Comparison of ENCODE assay signal across 23 cellular contexts in genomic region chr7:151372612-151373265, GRCh38. TPM values are rescaled to one million over a fixed set of nuclear protein-coding genes. Genes with fewer than 3 reads are reported as not detected.
A peak's percentile ranks its signal among the peaks of the same experiment; 100 is the strongest.
DNase-seq lines count a peak whose midpoint lies in the region; ATAC-seq and TF ChIP-seq lines count a peak whose summit lies in the region.
"Had no signal": no experiment of that assay in that cellular context is flagged by ENCODE, and none has a peak within 500 bp of the region (broad histone marks: within the 10 kb centered on the region; RNA-seq: fewer than 3 reads in every experiment).

No MANE protein-coding gene starts in this region.

- H3K4me1 ChIP-seq in CD4-positive, alpha-beta memory T cell (ENCODE audit: insufficient read depth, low read length), result peaks cover 9% of the 10 kb centered on the region
- H3K4me1 ChIP-seq in OCI-LY7 (ENCODE audit: insufficient read depth, low read length, poor library complexity, severe bottlenecking), result peaks cover 3% of the 10 kb centered on the region
- H3K4me1 ChIP-seq: SJCRH30 had no signal

- no peaks in the 10 kb centered on the region for H3K9me3 ChIP-seq in CD4-positive, alpha-beta T cell (ENCODE audit: control insufficient read depth, low read length)
- no peaks in the 10 kb centered on the region for H3K9me3 ChIP-seq in CD4-positive, alpha-beta memory T cell (ENCODE audit: control insufficient read depth in 1 of 2, low read length in 2 of 2)
- H3K9me3 ChIP-seq in OCI-LY7 (ENCODE audit: low read length), result no peaks in the 10 kb centered on the region
- H3K9me3 ChIP-seq: adrenal gland, BE2C, SJCRH30, thyroid gland had no signal

- peak overlapping the region; percentile 49 for H3K27ac Mint-ChIP-seq in CD4-positive, alpha-beta T cell
- peak overlapping the region in 6 of 7 donors; percentile 60 to 94 (median 74) for H3K27ac Mint-ChIP-seq in CD4-positive, alpha-beta memory T cell
- H3K27ac Mint-ChIP-seq in brain (peak overlapping the region in 4 of 5 experiments; percentile 7 to 31 (median 20)), naive B cell (peak overlapping the region in 4 of 6 donors; percentile 29 to 84 (median 58))

- no peak overlapping the region for H2AFZ ChIP-seq in OCI-LY7 (ENCODE audit: low read length)
- H2AFZ ChIP-seq: parathyroid adenoma had no signal

- no peaks in the 10 kb centered on the region for H3K9me2 ChIP-seq in OCI-LY7 (ENCODE audit: insufficient read depth, low read length)

- H4K20me1 ChIP-seq in OCI-LY7 (ENCODE audit: insufficient read depth, low read length), result no peaks in the 10 kb centered on the region

- CTCF ChIA-PET in CD4-positive, alpha-beta T cell (lab: Charles Lee), result interaction anchor here (1.0 to 1.4 kb wide), 3 partner anchors 23 to 76 kb away, joined by 3 to 6 read pairs (median 4); no protein-coding TSS in a partner anchor
- CTCF ChIA-PET in CD4-positive, alpha-beta memory T cell (lab: Charles Lee; ENCODE audit: partially characterized antibody), result interaction anchor here (1.0 to 15.1 kb wide), 6 partner anchors 8 to 74 kb away, joined by 3 to 398 read pairs (median 4); partner anchors contain the start of gene CRYGN
- CTCF ChIA-PET in OCI-LY7 (lab: Charles Lee; ENCODE audit: unreplicated experiment), result no interaction called here

- no peak overlapping the region for H3K27ac ChIP-seq in CD4-positive, alpha-beta T cell (ENCODE audit: low read depth, low read length)
- H3K27ac ChIP-seq in CD4-positive, alpha-beta memory T cell (ENCODE audit: low read depth, low read length), result no peak overlapping the region
- H3K27ac ChIP-seq in OCI-LY7 (ENCODE audit: low read depth, low read length, poor library complexity, severe bottlenecking), result no peak overlapping the region
- H3K27ac ChIP-seq: adrenal gland, parathyroid adenoma, SJCRH30, thyroid gland had no signal

- H3K4me3 ChIP-seq in CD4-positive, alpha-beta memory T cell (ENCODE audit: low read length in 2 of 2), result no peak overlapping the region
- no peak overlapping the region for H3K4me3 ChIP-seq in OCI-LY7 (ENCODE audit: low read depth, low read length, poor library complexity, severe bottlenecking)
- H3K4me3 ChIP-seq: adrenal gland, SJCRH30, thyroid gland had no signal

- no peaks in the 10 kb centered on the region for H3K27me3 ChIP-seq in CD4-positive, alpha-beta T cell (ENCODE audit: control insufficient read depth, insufficient read depth, low read length)
- no peaks in the 10 kb centered on the region for H3K27me3 ChIP-seq in CD4-positive, alpha-beta memory T cell (ENCODE audit: insufficient read depth, low read length)
- H3K27me3 ChIP-seq: adrenal gland, BE2C, SJCRH30, thyroid gland had no signal

- no peaks in the 10 kb centered on the region for H3K27me3 Mint-ChIP-seq in CD4-positive, alpha-beta T cell
- no peaks in the 10 kb centered on the region for H3K27me3 Mint-ChIP-seq in CD4-positive, alpha-beta memory T cell
- H3K27me3 Mint-ChIP-seq in brain (no peaks in the 10 kb centered on the region), naive B cell (no peaks in the 10 kb centered on the region)

- no peak for DNase-seq in CD4-positive, alpha-beta T cell
- DNase-seq in CD4-positive, alpha-beta memory T cell, result no peak
- no peak for DNase-seq in naive B cell
- no peak for DNase-seq in A172 (ENCODE audit: low spot score)
- DNase-seq in NCI-H2196 (lab: John Stamatoyannopoulos, UW; ENCODE audit: unreplicated experiment), result no peak
- DNase-seq in OCI-LY7 (ENCODE audit: low spot score), result no peak
- DNase-seq: adrenal gland, foreskin melanocyte, GDM1, IMR-90, left colon, MV-4-11, NCI-H1930, NCI-H510A, OCI-M1, SJCRH30, small intestine had no signal

- H3K36me3 ChIP-seq in CD4-positive, alpha-beta memory T cell (ENCODE audit: insufficient read depth, low read length), result peaks cover 58% of the 10 kb centered on the region
- peaks cover 17% of the 10 kb centered on the region; the same call in 1 of the 2 replicates for H3K36me3 ChIP-seq in OCI-LY7 (ENCODE audit: insufficient read depth, low read length)
- H3K36me3 ChIP-seq: BE2C had no signal

- H3K9me3 Mint-ChIP-seq in CD4-positive, alpha-beta T cell, result no peaks in the 10 kb centered on the region
- no peaks in the 10 kb centered on the region for H3K9me3 Mint-ChIP-seq in CD4-positive, alpha-beta memory T cell
- H3K9me3 Mint-ChIP-seq in brain (no peaks in the 10 kb centered on the region), naive B cell (no peaks in the 10 kb centered on the region)

- H3K79me2 ChIP-seq in OCI-LY7 (ENCODE audit: insufficient read depth, low read depth, low read length), result no peaks in the 10 kb centered on the region

- ATAC-seq in CD4-positive, alpha-beta T cell (ENCODE audit: poor library complexity), result no peak
- ATAC-seq in naive B cell (ENCODE audit: low read depth in 2 of 2), result no peak
- ATAC-seq: activated CD4-positive, CD25-positive, alpha-beta regulatory T cell treated with anti-CD3 and anti-CD28 coated beads, Interleukin-2, amount 50 U/mL, for 24 hours; left colon had no signal

- H3K4me2 ChIP-seq in OCI-LY7 (ENCODE audit: low read length), result no peak overlapping the region

- intact Hi-C loops in CD4-positive, alpha-beta T cell (cut with DNase I, micrococcal nuclease), result no loop called here
- intact Hi-C loops in CD4-positive, alpha-beta memory T cell (cut with micrococcal nuclease), result no loop called here
- intact Hi-C loops in OCI-LY7 (cut with micrococcal nuclease; ENCODE audit: unreplicated experiment), result no loop called here

- POLR2A ChIA-PET in CD4-positive, alpha-beta T cell (lab: Charles Lee), result no interaction called here
- POLR2A ChIA-PET in CD4-positive, alpha-beta memory T cell (lab: Charles Lee; ENCODE audit: partially characterized antibody), result no interaction called here
- POLR2A ChIA-PET in OCI-LY7 (lab: Charles Lee), result no interaction called here

- BruUV-seq in OCI-LY7 (replicated peaks; lab: Mats Ljungman, UMichigan), result no TSS peak

- no peak overlapping the region for H3K4me3 Mint-ChIP-seq in CD4-positive, alpha-beta T cell
- H3K4me3 Mint-ChIP-seq in CD4-positive, alpha-beta memory T cell, result no peak overlapping the region
- H3K4me3 Mint-ChIP-seq in brain, result no peak overlapping the region
- H3K4me3 Mint-ChIP-seq in naive B cell, result no peak overlapping the region

- H3K36me3 Mint-ChIP-seq in CD4-positive, alpha-beta T cell (ENCODE audit: low read depth), result peaks cover 74% of the 10 kb centered on the region
- peaks cover 33 to 67% of the 10 kb centered on the region in 2 donors for H3K36me3 Mint-ChIP-seq in CD4-positive, alpha-beta memory T cell
- H3K36me3 Mint-ChIP-seq in brain (peaks cover 37% of the 10 kb centered on the region), naive B cell (peaks cover 3 to 15% of the 10 kb centered on the region in 2 donors)

- TF ChIP-seq CTCF in CD4-positive, alpha-beta T cell (IDR thresholded peaks at IDR 0.05), result no peak
- TF ChIP-seq CTCF in brain (conservative IDR thresholded peaks at IDR 0.05), result no peak
- no peak for TF ChIP-seq CTCF in OCI-LY7 (conservative IDR thresholded peaks at IDR 0.05; ENCODE audit: low read length)

- peaks cover 6% of the 10 kb centered on the region for H3K4me1 Mint-ChIP-seq in CD4-positive, alpha-beta T cell (ENCODE audit: low read depth)
- peaks cover 4 to 18% (median 11%) of the 10 kb centered on the region in 4 donors for H3K4me1 Mint-ChIP-seq in CD4-positive, alpha-beta memory T cell
- H3K4me1 Mint-ChIP-seq in brain (peaks cover 9% of the 10 kb centered on the region), naive B cell (peaks cover 0 to 9% (median 5%) of the 10 kb centered on the region in 3 donors)

RNA-seq across cellular contexts. Expression of gene NUB1, which starts 31.1 kb away (rescaled TPM):
- total RNA-seq in CD4-positive, alpha-beta T cell, result 10 to 100 TPM; 86.0 to 90.4 TPM
- total RNA-seq in CD4-positive, alpha-beta memory T cell, result 100 to 1,000 TPM; 116 to 119 TPM
- polyA plus RNA-seq in CD4-positive, alpha-beta memory T cell, result 10 to 100 TPM; 50.1 to 77.0 TPM
- polyA plus RNA-seq in brain (ENCODE audit: insufficient read depth, low read depth, low replicate concordance) (50.3 TPM), naive B cell (ENCODE audit: low read depth in 6 of 6) (10 to 100 TPM; 36.5 to 89.7 (median 71.1) TPM)
- total RNA-seq in A172 (2014; rRNA removed; shearing (Covaris generic)), result 48.5 and 58.0 TPM in 2 replicates
- total RNA-seq in OCI-LY7 (2014; rRNA removed; shearing (Covaris generic)), result 44.1 and 44.2 TPM in 2 replicates
- 50.7 and 57.0 TPM in 2 replicates for total RNA-seq in OCI-LY7 (2022)

RNA-seq across cellular contexts. Expression of gene WDR86, which starts 37.1 kb away (rescaled TPM):
- 1 to 10 TPM; 5.6 to 6.2 TPM for total RNA-seq in CD4-positive, alpha-beta T cell
- total RNA-seq in CD4-positive, alpha-beta memory T cell, result 1 to 10 TPM; 7.0 to 8.0 TPM
- 10 to 100 TPM; 10.0 to 14.4 TPM for polyA plus RNA-seq in CD4-positive, alpha-beta memory T cell
- polyA plus RNA-seq in brain (ENCODE audit: insufficient read depth, low read depth, low replicate concordance), result 4.1 TPM
- 1 to 10 TPM; 1.4 to 3.5 (median 1.9) TPM for polyA plus RNA-seq in naive B cell (ENCODE audit: low read depth in 6 of 6)
- 0.10 TPM in 1 of 2 replicates, not detected in the other for total RNA-seq in A172 (2014; rRNA removed; shearing (Covaris generic))
- total RNA-seq in OCI-LY7 (2014; rRNA removed; shearing (Covaris generic)), result 0.13 and 0.44 TPM in 2 replicates
- 0.51 and 0.65 TPM in 2 replicates for total RNA-seq in OCI-LY7 (2022)
- total RNA-seq: endothelial cell of umbilical vein, IMR-90 had no signal
- polyA plus RNA-seq: endothelial cell of umbilical vein, IMR-90 had no signal

Comparison
In these comparisons a context has a peak if more than half of its experiments do, and no peak if none do; other contexts are left out.
1. H3K27ac Mint-ChIP-seq: peak in every context shown above with its lines; median percentile 74 in CD4-positive, alpha-beta memory T cell; 58 in naive B cell; 49 in CD4-positive, alpha-beta T cell; 20 in brain.